In genomic region chr9:123470991-123471770, GRCh38 we compare ENCODE assay signal across 14 cellular contexts.
DNase-seq lines count a peak whose midpoint lies in the region; ATAC-seq, FAIRE-seq and TF ChIP-seq lines count a peak whose summit lies in the region.
"Had no signal": no experiment of that assay in that cellular context is flagged by ENCODE, and none has a peak within 500 bp of the region (broad histone marks: within the 10 kb centered on the region; RNA-seq: fewer than 3 reads in every experiment).

No MANE protein-coding gene starts in this region.

- POLR2A ChIA-PET in HepG2 (lab: Yijun Ruan, JAX), result interaction anchor here (1.1 to 2.3 kb wide), 4 partner anchors 9 to 570 kb away, joined by 3 to 10 read pairs (median 6); no protein-coding TSS in a partner anchor

- H3K9me3 Mint-ChIP-seq in neural progenitor cell, result no peaks in the 10 kb centered on the region
- H3K9me3 Mint-ChIP-seq: CD8-positive, alpha-beta memory T cell; GM23338; H9 had no signal

- peaks cover 3% of the 10 kb centered on the region for H3F3A ChIP-seq in neural progenitor cell (ENCODE audit: low read depth)

- TF ChIP-seq EP300 in HepG2 (IDR thresholded peaks at IDR 0.05; ENCODE audit: low read depth in 2 of 2, low read length in 2 of 2) (no peak), HepG2 (CRISPR knock-in tag; IDR thresholded peaks at IDR 0.05; ENCODE audit: borderline replicate concordance) (no peak)

- peak overlapping the region; percentile 42 for H3K27ac Mint-ChIP-seq in neural progenitor cell
- H3K27ac Mint-ChIP-seq: GM23338 had no signal

- TF ChIP-seq CTCF in NB4 (IDR thresholded peaks at IDR 0.05; ENCODE audit: low read depth, low read length) (no peak), HepG2 (CRISPR knock-in tag; IDR thresholded peaks at IDR 0.05) (no peak), neural progenitor cell (IDR thresholded peaks at IDR 0.05) (no peak), lower leg skin (IDR thresholded peaks at IDR 0.05) (no peak)

- H3K27me3 Mint-ChIP-seq in neural progenitor cell (ENCODE audit: insufficient read depth, low read depth), result peaks cover 9% of the 10 kb centered on the region
- H3K27me3 Mint-ChIP-seq: CD8-positive, alpha-beta memory T cell had no signal

- intact Hi-C loops in HepG2 (cut with micrococcal nuclease; ENCODE audit: unreplicated experiment) (no loop called here), lower leg skin (cut with DNase I; ENCODE audit: low total_unique reads) (no loop called here)

- H3K36me3 Mint-ChIP-seq in neural progenitor cell, result no peaks in the 10 kb centered on the region

- H3K36me3 ChIP-seq in HepG2 (replicated peaks in 1 of 2; ENCODE audit: control insufficient read depth in 1 of 2, insufficient read depth in 2 of 2, low read length in 2 of 2) (no peaks in the 10 kb centered on the region; a peak in 2 of 5 replicates), neural progenitor cell (no peaks in the 10 kb centered on the region)
- H3K36me3 ChIP-seq: BLaER1 had no signal

- peak; percentile 6 for DNase-seq in NB4 (ENCODE audit: low read depth)
- no peak for DNase-seq in HepG2 (ENCODE audit: low spot score)
- DNase-seq in neural progenitor cell (ENCODE audit: low spot score), result no peak
- no peak for DNase-seq in NOMO-1 treated with DMSO at 0.1 percent for 48 hours (lab: John Stamatoyannopoulos, UW; ENCODE audit: unreplicated experiment)
- DNase-seq in GM12891 (ENCODE audit: insufficient read length, low spot score), result no peak
- DNase-seq in lower leg skin (ENCODE audit: low spot score in 2 of 2), result no peak
- DNase-seq: AML-193; CD8-positive, alpha-beta memory T cell; DMS53; H9 had no signal

- ATAC-seq in HepG2 (no peak), HG02610 (IDR thresholded peaks at IDR 0.05; ENCODE audit: unreplicated experiment) (no peak)

- H3K4me2 ChIP-seq in HepG2 (ENCODE audit: low read depth, low read length) (0 out of 2 replicates have a peak overlapping the region, but pooled peaks have one; percentile 25), neural progenitor cell (no peak overlapping the region)
- H3K4me2 ChIP-seq: BLaER1, GM23338 had no signal

- no peaks in the 10 kb centered on the region for H4K20me1 ChIP-seq in HepG2 (ENCODE audit: insufficient read depth, low read length)
- H4K20me1 ChIP-seq in neural progenitor cell (ENCODE audit: low read depth), result peaks cover 11% of the 10 kb centered on the region
- H4K20me1 ChIP-seq: BLaER1 had no signal

- H3K9me3 ChIP-seq in HepG2 (ENCODE audit: low read length) (no peaks in the 10 kb centered on the region), neural progenitor cell (ENCODE audit: low read depth) (no peaks in the 10 kb centered on the region)
- H3K9me3 ChIP-seq: BLaER1 had no signal

- H3K4me1 Mint-ChIP-seq in neural progenitor cell, result peaks cover 41% of the 10 kb centered on the region
- H3K4me1 Mint-ChIP-seq: CD8-positive, alpha-beta memory T cell had no signal

- FAIRE-seq in HepG2 (lab: Jason Lieb, UNC), result no peak
- FAIRE-seq in GM12891 (lab: Jason Lieb, UNC), result no peak
- FAIRE-seq: GM18507 had no signal

- 98% methylated on average over 21 of the region's 21 CpGs for WGBS in HepG2 (ENCODE audit: low lambda C conversion rate)
- WGBS in lower leg skin, 2 donors, result 92 to 94% methylated on average over 21 of the region's 21 CpGs

- TF ChIP-seq RAD21 in HepG2 (CRISPR knock-in tag; IDR thresholded peaks at IDR 0.05), result no peak

- H3K27ac ChIP-seq in HepG2 (ENCODE audit: extremely low read length, insufficient read depth, low read length) (peak overlapping the region; percentile 90), neural progenitor cell (no peak overlapping the region)
- H3K27ac ChIP-seq: BLaER1 had no signal

- H3K4me3 ChIP-seq in NB4 (ENCODE audit: low read depth, low read length) (no peak overlapping the region), HepG2 (replicated peaks in 1 of 3; ENCODE audit: insufficient read depth in 1 of 3, low read depth in 2 of 3, low read length in 3 of 3) (no peak overlapping the region), neural progenitor cell (no peak overlapping the region), lower leg skin (ENCODE audit: low read depth, poor library complexity, severe bottlenecking) (no peak overlapping the region)
- H3K4me3 ChIP-seq: BLaER1, GM23338 had no signal

- H2AFZ ChIP-seq in HepG2 (ENCODE audit: low read length) (no peak overlapping the region), neural progenitor cell (replicated peaks) (no peak overlapping the region)
- H2AFZ ChIP-seq: GM23338 had no signal

- TF ChIP-seq POLR2A in NB4 (IDR thresholded peaks at IDR 0.05; ENCODE audit: extremely low read depth, insufficient read length), result no peak
- no peak for TF ChIP-seq POLR2A in HepG2 (IDR thresholded peaks at IDR 0.05; ENCODE audit: insufficient read depth in 1 of 2, low read depth in 2 of 2, low read length in 2 of 2)
- TF ChIP-seq POLR2A in GM12891 (IDR thresholded peaks at IDR 0.05; ENCODE audit: low read depth, low read length), result no peak
- no peak for TF ChIP-seq POLR2A in lower leg skin (IDR thresholded peaks at IDR 0.05)

- no peaks in the 10 kb centered on the region for H3K79me2 ChIP-seq in HepG2 (ENCODE audit: insufficient read depth, low read length)
- H3K79me2 ChIP-seq in neural progenitor cell (ENCODE audit: low read depth), result no peaks in the 10 kb centered on the region

- BruUV-seq in HepG2 (replicated peaks; lab: Mats Ljungman, UMichigan), result no TSS peak

- H3K4me1 ChIP-seq in HepG2 (ENCODE audit: insufficient read depth, low read length) (peaks cover 57% of the 10 kb centered on the region), neural progenitor cell (peaks cover 12% of the 10 kb centered on the region)

- CTCF ChIA-PET in HepG2 (lab: Yijun Ruan, JAX; ENCODE audit: low intra/inter-chr PET ratio, low total read pairs), result no interaction called here

- in situ Hi-C loops in HepG2 (cut with HindIII; ENCODE audit: extremely low pct_ligation_motif_present, low pct_unique_long_range_greater_than_20kb), result no loop called here

- H3K27me3 ChIP-seq in HepG2 (ENCODE audit: control insufficient read depth in 1 of 2, insufficient read depth in 2 of 2, low read length in 2 of 2) (no peaks in the 10 kb centered on the region), neural progenitor cell (no peaks in the 10 kb centered on the region)
- H3K27me3 ChIP-seq: BLaER1 had no signal

- no peak overlapping the region for H3K4me3 Mint-ChIP-seq in neural progenitor cell
- H3K4me3 Mint-ChIP-seq: CD8-positive, alpha-beta memory T cell; GM23338; H9 had no signal

- H3K9ac ChIP-seq in HepG2 (ENCODE audit: insufficient read depth, low read depth, low read length) (peak overlapping the region; percentile 62), neural progenitor cell (no peak overlapping the region)
- H3K9ac ChIP-seq: BLaER1 had no signal

TF ChIP-seq in HepG2, 621 proteins besides CTCF, POLR2A, EP300 and RAD21 (continues in another document):
- peak; percentile 87 for TF ChIP-seq ZNF629 (CRISPR knock-in tag; conservative IDR thresholded peaks at IDR 0.05)

TF ChIP-seq in GM12891, 5 proteins besides CTCF, POLR2A, EP300 and RAD21:
- TF ChIP-seq POLR2AphosphoS5 (IDR thresholded peaks at IDR 0.05; ENCODE audit: low read depth, low read length) (no peak), SPI1 (IDR thresholded peaks at IDR 0.05; ENCODE audit: low read depth, low read length) (no peak), POU2F2 (IDR thresholded peaks at IDR 0.05; ENCODE audit: low read depth, low read length) (no peak), PAX5 (IDR thresholded peaks at IDR 0.05; ENCODE audit: insufficient read depth, low read length, severe bottlenecking) (no peak), TAF1 (IDR thresholded peaks at IDR 0.05; ENCODE audit: low read depth, low read length) (no peak)
